Comparison of ENCODE assay signal across 8 cellular contexts in the genomic region with DNA sequence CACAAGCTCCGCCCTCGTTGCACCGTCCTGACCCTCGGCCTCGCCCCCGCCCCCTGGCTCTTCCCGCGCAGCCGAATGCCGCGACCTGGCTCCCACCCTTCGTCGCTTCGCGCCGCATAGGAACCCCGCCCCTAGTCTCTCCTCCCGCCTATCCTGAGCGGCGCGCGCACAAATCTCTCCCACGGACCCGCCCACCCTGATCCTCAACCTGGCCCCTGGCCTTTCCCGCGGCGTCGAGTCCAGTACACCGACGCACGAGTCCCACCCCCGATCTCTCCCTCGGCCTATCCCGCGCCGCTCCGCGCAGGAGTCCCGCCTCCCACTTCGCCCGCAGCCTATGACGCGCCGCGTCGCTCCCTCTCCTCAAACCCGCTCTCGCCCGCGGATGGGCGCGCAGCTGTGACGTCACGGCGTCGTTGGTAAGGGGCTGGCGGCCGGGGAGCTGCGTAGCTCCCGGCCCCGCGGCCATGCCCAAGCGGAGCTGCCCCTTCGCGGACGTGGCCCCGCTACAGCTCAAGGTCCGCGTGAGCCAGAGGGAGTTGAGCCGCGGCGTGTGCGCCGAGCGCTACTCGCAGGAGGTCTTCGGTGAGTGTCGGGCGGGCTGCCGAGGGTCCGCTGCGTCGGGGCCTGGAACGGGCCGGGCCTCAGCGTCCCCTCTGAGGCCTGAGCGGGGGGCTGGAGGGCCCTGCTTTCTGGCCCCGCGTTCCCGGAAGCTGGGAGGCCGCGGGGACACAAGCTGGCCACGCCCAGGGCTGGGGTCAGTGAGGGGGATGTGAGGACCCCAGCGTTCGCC. TPM values are rescaled to one million over a fixed set of nuclear protein-coding genes. Genes with fewer than 3 reads are reported as not detected.
DNase-seq lines count a peak whose midpoint lies in the region; ATAC-seq and TF ChIP-seq lines count a peak whose summit lies in the region.

SIVA1 (plus strand) TSS at position 413 of the 793 bp plus-strand sequence; CDS start at position 468, 55 bp downstream.

- CTCF ChIA-PET in mammary epithelial cell (lab: Charles Lee; ENCODE audit: low non-redundant PET): interaction anchor here (0.5 to 1.0 kb wide), 6 partner anchors 13 to 563 kb away, joined by 3 to 12 read pairs (median 6); no protein-coding TSS in a partner anchor

- peaks cover 44% of the 10 kb centered on the region for H3K36me3 ChIP-seq in WERI-Rb-1
- H3K36me3 ChIP-seq in mammary epithelial cell (ENCODE audit: insufficient read depth, low read length): peaks cover 7% of the 10 kb centered on the region
- H3K36me3 ChIP-seq in skeletal muscle tissue (ENCODE audit: control insufficient read depth in 3 of 3, insufficient read depth in 3 of 3, low read length in 3 of 3): peaks cover 31% of the 10 kb centered on the region in 3 donors

- H3K27ac ChIP-seq in WERI-Rb-1 (peak within 1 kb of the TSS; percentile 97), mammary epithelial cell (ENCODE audit: insufficient read depth, low read depth, low read length) (peak within 1 kb of the TSS; percentile 63), skeletal muscle tissue (ENCODE audit: low read depth, low read length) (peak within 1 kb of the TSS; percentile 97)

- BruUV-seq in mammary epithelial cell (replicated peaks; lab: Mats Ljungman, UMichigan): TSS peak; percentile 52

- TF ChIP-seq CTCF in WERI-Rb-1 (IDR thresholded peaks at IDR 0.05; ENCODE audit: low read depth, low read length) (no peak), mammary epithelial cell (conservative IDR thresholded peaks at IDR 0.05 in 1 of 2, IDR thresholded peaks at IDR 0.05 in 1 of 2; ENCODE audit: extremely low read depth in 1 of 2, insufficient read depth in 1 of 2, low read depth in 1 of 2, low read length in 2 of 2) (no peak)

- ATAC-seq in GM18873 (IDR thresholded peaks at IDR 0.05; ENCODE audit: low FRiP score, unreplicated experiment): peak; percentile 85
- ATAC-seq in HG03139 (IDR thresholded peaks at IDR 0.05; ENCODE audit: unreplicated experiment): peak; percentile 78

- intact Hi-C loops in mammary epithelial cell (cut with micrococcal nuclease): loop anchor here (2.0 to 5.0 kb wide), 3 partner anchors 42 to 269 kb away; partner anchors contain the start of genes AKT1 and CDCA4

- peak within 1 kb of the TSS; percentile 51 for H3K4me3 ChIP-seq in WERI-Rb-1 (ENCODE audit: low read depth, low read length)
- H3K4me3 ChIP-seq in mammary epithelial cell (replicated peaks in 1 of 3; ENCODE audit: insufficient read depth in 1 of 3, low read depth in 2 of 3, low read length in 3 of 3): peak within 1 kb of the TSS; percentile 67 to 98 (median 97)
- H3K4me3 ChIP-seq in iPS-18c (ENCODE audit: insufficient read depth, low read depth, low read length): peak within 1 kb of the TSS; percentile 100
- peak within 1 kb of the TSS; percentile 86 to 96 (median 90) for H3K4me3 ChIP-seq in skeletal muscle tissue (ENCODE audit: low read length in 3 of 3)

- dilution Hi-C loops in mammary epithelial cell (cut with HindIII; ENCODE audit: low sequenced_read_pairs): loop anchor here (10.0 kb wide), 1 partner anchor 158 kb away; no protein-coding TSS in a partner anchor

- peaks cover 49% of the 10 kb centered on the region for H3K79me2 ChIP-seq in mammary epithelial cell (ENCODE audit: insufficient read depth, low read length)

- H3K27me3 ChIP-seq in WERI-Rb-1 (ENCODE audit: insufficient read depth, low read depth, severe bottlenecking) (no peaks in the 10 kb centered on the region), mammary epithelial cell (ENCODE audit: insufficient read depth, low read length) (no peaks in the 10 kb centered on the region), skeletal muscle tissue (ENCODE audit: control insufficient read depth in 3 of 3, insufficient read depth in 3 of 3, low read length in 3 of 3) (no peaks in the 10 kb centered on the region)

- peaks cover 37% of the 10 kb centered on the region for H3K4me1 ChIP-seq in mammary epithelial cell (ENCODE audit: insufficient read depth, low read length)
- peaks cover 57 to 73% (median 66%) of the 10 kb centered on the region in 3 donors for H3K4me1 ChIP-seq in skeletal muscle tissue (ENCODE audit: control insufficient read depth in 3 of 3, insufficient read depth in 3 of 3, low read length in 3 of 3)

- H4K20me1 ChIP-seq in mammary epithelial cell (ENCODE audit: insufficient read depth, low read length): no peaks in the 10 kb centered on the region

- peak within 1 kb of the TSS; percentile 94 for H3K4me2 ChIP-seq in mammary epithelial cell (ENCODE audit: insufficient read depth, low read depth, low read length)

- peak within 1 kb of the TSS; percentile 89 for H2AFZ ChIP-seq in mammary epithelial cell (ENCODE audit: low read depth, low read length)

- in situ Hi-C loops in ACHN (cut with HindIII; ENCODE audit: low pct_ligation_motif_present, low pct_unique_long_range_greater_than_20kb, low sequenced_read_pairs): loop anchor here (10.0 kb wide), 1 partner anchor 72 kb away; no protein-coding TSS in a partner anchor
- in situ Hi-C loops in mammary epithelial cell (cut with MboI; ENCODE audit: low sequenced_read_pairs in 2 of 2): loop anchor here in 1 of 2 donors (5.0 kb wide), 1 partner anchor 69 kb away; no protein-coding TSS in a partner anchor

- peaks cover 14% of the 10 kb centered on the region for H3K9me3 ChIP-seq in WERI-Rb-1 (ENCODE audit: severe bottlenecking)
- no peaks in the 10 kb centered on the region for H3K9me3 ChIP-seq in mammary epithelial cell (replicated peaks; ENCODE audit: insufficient read depth, low read length)
- H3K9me3 ChIP-seq in iPS-18c (ENCODE audit: control insufficient read depth, insufficient read depth, low read length): peaks cover 10% of the 10 kb centered on the region
- H3K9me3 ChIP-seq in skeletal muscle tissue (ENCODE audit: control insufficient read depth in 3 of 3, low read length in 3 of 3): no peaks in the 10 kb centered on the region

- DNase-seq in ACHN: peak; percentile 97
- peak; percentile 100 for DNase-seq in NCI-H2227 (lab: John Stamatoyannopoulos, UW; ENCODE audit: unreplicated experiment)
- peak; percentile 100 for DNase-seq in WERI-Rb-1
- DNase-seq in mammary epithelial cell: peak; percentile 99

- 2% methylated on average over 53 of the region's 95 CpGs for WGBS in mammary epithelial cell (ENCODE audit: low coverage, missing lambda C conversion rate)

- H3K9ac ChIP-seq in mammary epithelial cell (ENCODE audit: insufficient read depth, low read length): peak within 1 kb of the TSS; percentile 70
- peak within 1 kb of the TSS; percentile 95 to 99 (median 96) for H3K9ac ChIP-seq in skeletal muscle tissue (ENCODE audit: low read depth in 1 of 3, low read length in 3 of 3)

RNA-seq across cellular contexts. Expression of gene SIVA1, which starts in this region (rescaled TPM):
- 10 to 100 TPM; 43.3 to 56.1 TPM for total RNA-seq in mammary epithelial cell
- 98.6 TPM for polyA plus RNA-seq in mammary epithelial cell
- 12.2 TPM for polyA minus RNA-seq in mammary epithelial cell
- 51.7 TPM for total RNA-seq in skeletal muscle tissue

Comparison
In these comparisons a context has a peak if more than half of its experiments do, and no peak if none do; other contexts are left out.
1. Peak in every context shown above with its lines: DNase-seq, ATAC-seq, H3K4me3 ChIP-seq and H3K27ac ChIP-seq.